In genomic region chr16:89899879-89900481, GRCh38 we compare ENCODE assay signal across 15 cellular contexts.
"Had no signal": no experiment of that assay in that cellular context is flagged by ENCODE, and none has a peak within 500 bp of the region (broad histone marks: within the 10 kb centered on the region; RNA-seq: fewer than 3 reads in every experiment).

No MANE protein-coding gene starts in this region.

- H3K9me3 Mint-ChIP-seq: activated CD4-positive, alpha-beta memory T cell treated with anti-CD3 and anti-CD28 coated beads for 36 hours; activated naive CD4-positive, alpha-beta T cell treated with anti-CD3 and anti-CD28 coated beads, Interleukin-2, amount 10 ng/mL, durations not matched to agents 7 days and 5 days; naive thymus-derived CD4-positive, alpha-beta T cell; stimulated activated naive B cell treated with anti-CD40 and anti-IgM and Interleukin-4, amounts not matched to agents 10 μg/mL and 1 μg/mL and 100 μg/mL, for 72 hours; T-helper 2 cell treated with Interferon-gamma antibody and Interleukin-4, amounts not matched to agents 5 μg/mL and 100 μg/mL, for 36 hours had no signal

- H3K4me3 Mint-ChIP-seq: activated CD4-positive, alpha-beta memory T cell treated with anti-CD3 and anti-CD28 coated beads for 36 hours; activated CD4-positive, alpha-beta T cell treated with anti-CD3 and anti-CD28 coated beads for 36 hours; activated naive CD4-positive, alpha-beta T cell treated with anti-CD3 and anti-CD28 coated beads, Interleukin-2, amount 10 ng/mL, durations not matched to agents 7 days and 5 days; naive thymus-derived CD4-positive, alpha-beta T cell; stimulated activated naive B cell treated with anti-CD40 and anti-IgM and Interleukin-4, amounts not matched to agents 10 μg/mL and 1 μg/mL and 100 μg/mL, for 72 hours; T-helper 2 cell treated with Interferon-gamma antibody and Interleukin-4, amounts not matched to agents 5 μg/mL and 100 μg/mL, for 36 hours had no signal

- DNase-seq: activated CD4-positive, alpha-beta memory T cell treated with anti-CD3 and anti-CD28 coated beads for 36 hours; activated CD4-positive, alpha-beta T cell treated with anti-CD3 and anti-CD28 coated beads for 36 hours; activated effector memory CD4-positive, alpha-beta T cell treated with Interleukin-2 at 50 U/mL for 16 hours; activated naive CD4-positive, alpha-beta T cell treated with anti-CD3 and anti-CD28 coated beads, Interleukin-2, amount 10 ng/mL, durations not matched to agents 7 days and 5 days; activated T-cell treated with anti-CD3 and anti-CD28 coated beads, Interleukin-2, amount 50 U/mL, for 48 hours; cerebellar nuclear complex; cortex of kidney; mesendoderm; naive thymus-derived CD4-positive, alpha-beta T cell; ovary; sigmoid colon; stimulated activated CD4-positive, alpha-beta T cell treated with anti-CD3 and anti-CD28 coated beads, Interleukin-4, amount 100 ng/mL, for 4 hours; stimulated activated naive B cell treated with anti-CD40 and anti-IgM and Interleukin-4, amounts not matched to agents 10 μg/mL and 1 μg/mL and 100 μg/mL, for 72 hours; uterus had no signal

- ATAC-seq: activated CD4-positive, alpha-beta T cell treated with anti-CD3 and anti-CD28 coated beads for 36 hours; naive thymus-derived CD4-positive, alpha-beta T cell; stimulated activated naive B cell treated with anti-CD40 and anti-IgM and Interleukin-4, amounts not matched to agents 10 μg/mL and 1 μg/mL and 100 μg/mL, for 72 hours had no signal

- H3K27me3 Mint-ChIP-seq: activated CD4-positive, alpha-beta memory T cell treated with anti-CD3 and anti-CD28 coated beads for 36 hours; activated CD4-positive, alpha-beta T cell treated with anti-CD3 and anti-CD28 coated beads for 36 hours; activated naive CD4-positive, alpha-beta T cell treated with anti-CD3 and anti-CD28 coated beads, Interleukin-2, amount 10 ng/mL, durations not matched to agents 7 days and 5 days; naive thymus-derived CD4-positive, alpha-beta T cell; stimulated activated naive B cell treated with anti-CD40 and anti-IgM and Interleukin-4, amounts not matched to agents 10 μg/mL and 1 μg/mL and 100 μg/mL, for 72 hours had no signal

- H3K27ac Mint-ChIP-seq: activated CD4-positive, alpha-beta T cell treated with anti-CD3 and anti-CD28 coated beads for 36 hours; activated naive CD4-positive, alpha-beta T cell treated with anti-CD3 and anti-CD28 coated beads, Interleukin-2, amount 10 ng/mL, durations not matched to agents 7 days and 5 days; stimulated activated naive B cell treated with anti-CD40 and anti-IgM and Interleukin-4, amounts not matched to agents 10 μg/mL and 1 μg/mL and 100 μg/mL, for 72 hours; T-helper 2 cell treated with Interferon-gamma antibody and Interleukin-4, amounts not matched to agents 5 μg/mL and 100 μg/mL, for 36 hours had no signal

- H3K4me1 Mint-ChIP-seq: activated CD4-positive, alpha-beta T cell treated with anti-CD3 and anti-CD28 coated beads for 36 hours; activated naive CD4-positive, alpha-beta T cell treated with anti-CD3 and anti-CD28 coated beads, Interleukin-2, amount 10 ng/mL, durations not matched to agents 7 days and 5 days; naive thymus-derived CD4-positive, alpha-beta T cell had no signal
